9 cellular contexts compared by ENCODE assay signal in genomic region chr12:52041695-52042123, GRCh38. TPM values are rescaled to one million over a fixed set of nuclear protein-coding genes. Genes with fewer than 3 reads are reported as not detected.
DNase-seq lines count a peak whose midpoint lies in the region; ATAC-seq and TF ChIP-seq lines count a peak whose summit lies in the region.
"Had no signal": no experiment of that assay in that cellular context is flagged by ENCODE, and none has a peak within 500 bp of the region (broad histone marks: within the 10 kb centered on the region; RNA-seq: fewer than 3 reads in every experiment).

No MANE protein-coding gene starts in this region.

- no peaks in the 10 kb centered on the region for H3K9me3 ChIP-seq in right atrium auricular region
- no peaks in the 10 kb centered on the region for H3K9me3 ChIP-seq in upper lobe of left lung
- H3K9me3 ChIP-seq in PC-3 (ENCODE audit: low read length): no peaks in the 10 kb centered on the region

- no peak overlapping the region for H3K4me3 ChIP-seq in right atrium auricular region
- H3K4me3 ChIP-seq in upper lobe of left lung: no peak overlapping the region
- H3K4me3 ChIP-seq in PC-3 (ENCODE audit: low read length): no peak overlapping the region

- H2AFZ ChIP-seq in PC-3 (ENCODE audit: low read length): no peak overlapping the region

- DNase-seq in T47D (ENCODE audit: low read depth in 1 of 2, low spot score in 1 of 2): peak; percentile 50 to 68
- no peak for DNase-seq in MCF 10A (ENCODE audit: unreplicated experiment)
- DNase-seq in activated T-cell treated with anti-CD3 and anti-CD28 coated beads, Interleukin-2, amount 50 U/mL, for 48 hours: peak; percentile 43 to 49
- no peak for DNase-seq in right atrium auricular region (ENCODE audit: low spot score)
- DNase-seq in upper lobe of left lung: no peak
- no peak for DNase-seq in midbrain (lab: John Stamatoyannopoulos, UW)
- no peak for DNase-seq in PC-3
- DNase-seq in NCI-H128 (lab: John Stamatoyannopoulos, UW; ENCODE audit: unreplicated experiment): no peak

- ATAC-seq in upper lobe of left lung (ENCODE audit: low FRiP score in 2 of 2): no peak
- ATAC-seq in PC-3: no peak

- CTCF ChIA-PET in MCF 10A (lab: Yijun Ruan, JAX) (interaction anchor here (0.6 kb wide), 1 partner anchor 13 kb away, joined by 3 read pairs; no protein-coding TSS in a partner anchor), PC-3 (lab: Charles Lee) (no interaction called here)

- peaks cover 16% of the 10 kb centered on the region; the same call in 1 of the 2 replicates for H3K79me2 ChIP-seq in PC-3 (ENCODE audit: low read length)

- POLR2A ChIA-PET in MCF 10A (lab: Yijun Ruan, JAX): no interaction called here
- POLR2A ChIA-PET in PC-3 (lab: Charles Lee; ENCODE audit: unreplicated experiment): no interaction called here

- intact Hi-C loops in MCF 10A (cut with micrococcal nuclease) (no loop called here), PC-3 (cut with micrococcal nuclease) (no loop called here)

- TF ChIP-seq CTCF in MCF 10A (IDR thresholded peaks at IDR 0.05; ENCODE audit: unreplicated experiment) (no peak), right atrium auricular region (IDR thresholded peaks at IDR 0.05) (no peak), upper lobe of left lung (IDR thresholded peaks at IDR 0.05) (no peak), PC-3 (conservative IDR thresholded peaks at IDR 0.05; ENCODE audit: low read depth, low read length) (no peak)

- H3K27me3 Mint-ChIP-seq in MCF 10A (ENCODE audit: insufficient read depth, unreplicated experiment): no peaks in the 10 kb centered on the region

- BruUV-seq in MCF 10A (replicated peaks; lab: Mats Ljungman, UMichigan) (no TSS peak), PC-3 (replicated peaks; lab: Mats Ljungman, UMichigan) (no TSS peak)

- H3K27ac ChIP-seq in right atrium auricular region (peak overlapping the region; percentile 94 to 99), upper lobe of left lung (peak overlapping the region in 3 of 4 donors; percentile 90 to 92 (median 90)), PC-3 (ENCODE audit: low read length) (no peak overlapping the region)
- H3K27ac ChIP-seq: KMS-11 had no signal

- no peak overlapping the region for H3K27ac Mint-ChIP-seq in MCF 10A (ENCODE audit: low read depth, unreplicated experiment)

- H3K4me1 ChIP-seq in right atrium auricular region (peaks cover 0 to 88% of the 10 kb centered on the region in 2 donors), upper lobe of left lung (peaks cover 54 to 71% (median 60%) of the 10 kb centered on the region in 4 donors), PC-3 (ENCODE audit: insufficient read depth, low read length) (peaks cover 13% of the 10 kb centered on the region; the same call in 1 of the 2 replicates)

- H3K36me3 Mint-ChIP-seq in MCF 10A (ENCODE audit: insufficient read depth, unreplicated experiment): no peaks in the 10 kb centered on the region

- no peaks in the 10 kb centered on the region for H3F3A ChIP-seq in PC-3 (ENCODE audit: low read length, unreplicated experiment)

- no peak for TF ChIP-seq POLR2A in upper lobe of left lung (IDR thresholded peaks at IDR 0.05)

- H3K9ac ChIP-seq in PC-3 (ENCODE audit: low read length): no peak overlapping the region
- H3K9ac ChIP-seq: KMS-11 had no signal

- in situ Hi-C loops in T47D (cut with HindIII; ENCODE audit: low pct_unique_long_range_greater_than_20kb, low sequenced_read_pairs): no loop called here

- H3K27me3 ChIP-seq in right atrium auricular region (no peaks in the 10 kb centered on the region), upper lobe of left lung (no peaks in the 10 kb centered on the region), PC-3 (ENCODE audit: low read length) (no peaks in the 10 kb centered on the region)

- H3K9me2 ChIP-seq in PC-3 (replicated peaks; ENCODE audit: low read length): no peaks in the 10 kb centered on the region

- H4K20me1 ChIP-seq in PC-3 (ENCODE audit: low read length): no peaks in the 10 kb centered on the region

- H3K4me2 ChIP-seq in PC-3 (ENCODE audit: low read length): no peak overlapping the region
- H3K4me2 ChIP-seq: KMS-11 had no signal

- peaks cover 6% of the 10 kb centered on the region for H3K4me1 Mint-ChIP-seq in MCF 10A (ENCODE audit: insufficient read depth, unreplicated experiment)

- no peaks in the 10 kb centered on the region for H3K9me3 Mint-ChIP-seq in MCF 10A (ENCODE audit: unreplicated experiment)

- no peak for TF ChIP-seq EP300 in upper lobe of left lung (IDR thresholded peaks at IDR 0.05)

- 49 to 70% methylated on average over 2 to 6 of the region's 6 CpGs for WGBS in upper lobe of left lung, 2 donors

- H3K4me3 Mint-ChIP-seq in MCF 10A (ENCODE audit: unreplicated experiment): no peak overlapping the region

- H3K36me3 ChIP-seq in right atrium auricular region: no peaks in the 10 kb centered on the region
- peaks cover 0 to 8% (median 0%) of the 10 kb centered on the region in 4 donors for H3K36me3 ChIP-seq in upper lobe of left lung
- no peaks in the 10 kb centered on the region for H3K36me3 ChIP-seq in PC-3 (ENCODE audit: low read depth, low read length)

RNA-seq across cellular contexts. Expression of gene NR4A1, which starts 9.5 kb away (rescaled TPM):
- total RNA-seq in MCF 10A (2022) (0.69 and 2.9 TPM in 2 replicates), right atrium auricular region (100 to 1,000 TPM; 150 to 238 TPM), upper lobe of left lung (100 to 1,000 TPM in 5 of 6 donors, 10 to 100 TPM in 1; 88.3 to 202 (median 156) TPM), PC-3 (2014; rRNA removed) (90.7 and 110 TPM in 2 replicates)

RNA-seq across cellular contexts. Expression of gene ATG101, which starts 28.1 kb away (rescaled TPM):
- 64.2 and 66.9 TPM in 2 replicates for total RNA-seq in MCF 10A (2022)
- total RNA-seq in right atrium auricular region: 10 to 100 TPM; 26.8 to 36.9 TPM
- total RNA-seq in upper lobe of left lung: 10 to 100 TPM; 17.8 to 74.8 (median 35.9) TPM
- 110 and 167 TPM in 2 replicates for total RNA-seq in PC-3 (2014; rRNA removed)

RNA-seq across cellular contexts. Expression of gene TAMALIN, which starts 35.0 kb away (rescaled TPM):
- total RNA-seq in MCF 10A (2022): 0.39 TPM in 1 of 2 replicates, not detected in the other
- 10 to 100 TPM; 17.6 to 23.2 TPM for total RNA-seq in right atrium auricular region
- 100 to 1,000 TPM in 2 of 6 donors, 10 to 100 TPM in 4; 52.3 to 170 (median 73.7) TPM for total RNA-seq in upper lobe of left lung
- total RNA-seq in PC-3 (2014; rRNA removed): 0.29 and 0.58 TPM in 2 replicates

RNA-seq across cellular contexts. Expression of gene SMIM41, which starts 37.8 kb away (rescaled TPM):
- not detected in 2 replicates for total RNA-seq in MCF 10A (2022)
- 1 to 10 TPM in 1 of 2 donors, under 1 TPM in 1; 0.44 to 3.2 TPM for total RNA-seq in right atrium auricular region
- total RNA-seq in upper lobe of left lung: 10 to 100 TPM in 4 of 6 donors, 1 to 10 TPM in 2; 4.7 to 25.1 (median 15.4) TPM
- total RNA-seq in PC-3 (2014; rRNA removed): not detected in 2 replicates

Comparison
In these comparisons a context has a peak if more than half of its experiments do, and no peak if none do; other contexts are left out.
1. DNase-seq: peak in T47D (2 of 2) and activated T-cell treated with anti-CD3 and anti-CD28 coated beads, Interleukin-2, amount 50 U/mL, for 48 hours (2 of 2); none in MCF 10A (single experiment), right atrium auricular region (single experiment), upper lobe of left lung (0 of 2), midbrain (single experiment), PC-3 (single experiment) and NCI-H128 (single experiment).
2. RNA of gene NR4A1, which starts 9.5 kb away (total RNA-seq): 150 to 238 TPM in right atrium auricular region, 88.3 to 202 TPM in upper lobe of left lung and 90.7 to 110 TPM in PC-3; 0.69 to 2.9 TPM in MCF 10A; every median in the first group is over 10 times any median in the second.
3. RNA of gene TAMALIN, which starts 35.0 kb away (total RNA-seq): 52.3 to 170 TPM in upper lobe of left lung and 17.6 to 23.2 TPM in right atrium auricular region; 0.29 to 0.58 TPM in PC-3 and 0.39 TPM in MCF 10A; every median in the first group is over 10 times any median in the second.